In genomic region chr7:108226723-108227359, GRCh38 we compare ENCODE assay signal across 26 cellular contexts.
"Had no signal": no experiment of that assay in that cellular context is flagged by ENCODE, and none has a peak within 500 bp of the region (broad histone marks: within the 10 kb centered on the region; RNA-seq: fewer than 3 reads in every experiment).

No MANE protein-coding gene starts in this region.

- H3K27me3 Mint-ChIP-seq: stimulated activated naive CD8-positive, alpha-beta T cell treated with anti-CD3 and anti-CD28 coated beads, Interleukin-15, amount 100 ng/mL, for 72 hours had no signal

- H3K9me3 ChIP-seq: adrenal gland, body of pancreas, left ventricle myocardium inferior, suprapubic skin, vagina had no signal

- H3K27ac ChIP-seq: adrenal gland, body of pancreas, epithelial cell of prostate, left ventricle myocardium inferior, suprapubic skin, vagina had no signal

- FAIRE-seq: frontal cortex, kidney had no signal

- H3K27ac Mint-ChIP-seq: activated naive CD4-positive, alpha-beta T cell treated with anti-CD3 and anti-CD28 coated beads, Interleukin-2, amount 50 U/mL, for 72 hours; endodermal cell; T-cell had no signal

- H3K4me3 Mint-ChIP-seq: endodermal cell; nephron progenitor cell; stimulated activated naive CD8-positive, alpha-beta T cell treated with anti-CD3 and anti-CD28 coated beads, Interleukin-15, amount 100 ng/mL, for 72 hours; T-cell had no signal

- H3K9me3 Mint-ChIP-seq: activated naive CD4-positive, alpha-beta T cell treated with anti-CD3 and anti-CD28 coated beads, Interleukin-2, amount 50 U/mL, for 72 hours; endodermal cell; nephron progenitor cell; stimulated activated naive CD8-positive, alpha-beta T cell treated with anti-CD3 and anti-CD28 coated beads, Interleukin-15, amount 100 ng/mL, for 72 hours; T-cell had no signal

- ATAC-seq: activated CD4-positive, CD25-positive, alpha-beta regulatory T cell treated with anti-CD3 and anti-CD28 coated beads, Interleukin-2, amount 50 U/mL, for 24 hours; activated naive CD4-positive, alpha-beta T cell treated with anti-CD3 and anti-CD28 coated beads, Interleukin-2, amount 50 U/mL, for 72 hours; body of pancreas; stimulated activated naive CD8-positive, alpha-beta T cell treated with anti-CD3 and anti-CD28 coated beads, Interleukin-15, amount 100 ng/mL, for 72 hours; T-cell had no signal

- H3K4me1 ChIP-seq: body of pancreas, left ventricle myocardium inferior, suprapubic skin, vagina had no signal

- H3K4me3 ChIP-seq: adrenal gland, body of pancreas, left ventricle myocardium inferior, suprapubic skin, vagina had no signal

- H3K36me3 Mint-ChIP-seq: activated naive CD4-positive, alpha-beta T cell treated with anti-CD3 and anti-CD28 coated beads, Interleukin-2, amount 50 U/mL, for 72 hours; T-cell had no signal

- H3K4me1 Mint-ChIP-seq: stimulated activated naive CD8-positive, alpha-beta T cell treated with anti-CD3 and anti-CD28 coated beads, Interleukin-15, amount 100 ng/mL, for 72 hours; T-cell had no signal

- DNase-seq: activated CD4-positive, alpha-beta T cell treated with anti-CD3 and anti-CD28 coated beads, Interleukin-2, amount 50 U/mL, for 1 hour; activated CD8-positive, alpha-beta memory T cell treated with anti-CD3 and anti-CD28 coated beads, Interleukin-2, amount 50 U/mL, for 48 hours; activated gamma-delta T cell; adrenal gland; body of pancreas; dermis blood vessel endothelial cell; endodermal cell; head of caudate nucleus; kidney; left ventricle myocardium inferior; mammary epithelial cell; midbrain; nephron progenitor cell; nucleus accumbens; stimulated activated CD4-positive, alpha-beta T cell treated with anti-CD3 and anti-CD28 coated beads, Interleukin-12 subunit alpha, Interleukin-12 subunit beta, amount 100 ng/mL, for 4 hours; stimulated activated CD4-positive, alpha-beta T cell treated with anti-CD3 and anti-CD28 coated beads, Interleukin-1b, Interleukin-23, amount 100 ng/mL, for 48 hours; stimulated activated naive CD8-positive, alpha-beta T cell treated with anti-CD3 and anti-CD28 coated beads, Interleukin-15, amount 100 ng/mL, for 72 hours; T-cell; T-helper 9 cell; trophoblast cell had no signal
